1 cellular context compared by ENCODE assay signal in genomic region chr15:101014921-101015841, GRCh38.
TF ChIP-seq lines count a peak whose summit lies in the region.

No MANE protein-coding gene starts in this region.

TF ChIP-seq in K562, 482 proteins besides CTCF, POLR2A, EP300 and RAD21 (continued from another document):
- TF ChIP-seq ZBTB2 (IDR thresholded peaks at IDR 0.05) (no peak), SMAD4 (CRISPR knock-in tag; conservative IDR thresholded peaks at IDR 0.05) (no peak), FOXM1 (IDR thresholded peaks at IDR 0.05; ENCODE audit: low read depth) (no peak), FOXM1 (CRISPR knock-in tag; IDR thresholded peaks at IDR 0.05; ENCODE audit: low read depth) (no peak)
- TF ChIP-seq, protein P1, sequence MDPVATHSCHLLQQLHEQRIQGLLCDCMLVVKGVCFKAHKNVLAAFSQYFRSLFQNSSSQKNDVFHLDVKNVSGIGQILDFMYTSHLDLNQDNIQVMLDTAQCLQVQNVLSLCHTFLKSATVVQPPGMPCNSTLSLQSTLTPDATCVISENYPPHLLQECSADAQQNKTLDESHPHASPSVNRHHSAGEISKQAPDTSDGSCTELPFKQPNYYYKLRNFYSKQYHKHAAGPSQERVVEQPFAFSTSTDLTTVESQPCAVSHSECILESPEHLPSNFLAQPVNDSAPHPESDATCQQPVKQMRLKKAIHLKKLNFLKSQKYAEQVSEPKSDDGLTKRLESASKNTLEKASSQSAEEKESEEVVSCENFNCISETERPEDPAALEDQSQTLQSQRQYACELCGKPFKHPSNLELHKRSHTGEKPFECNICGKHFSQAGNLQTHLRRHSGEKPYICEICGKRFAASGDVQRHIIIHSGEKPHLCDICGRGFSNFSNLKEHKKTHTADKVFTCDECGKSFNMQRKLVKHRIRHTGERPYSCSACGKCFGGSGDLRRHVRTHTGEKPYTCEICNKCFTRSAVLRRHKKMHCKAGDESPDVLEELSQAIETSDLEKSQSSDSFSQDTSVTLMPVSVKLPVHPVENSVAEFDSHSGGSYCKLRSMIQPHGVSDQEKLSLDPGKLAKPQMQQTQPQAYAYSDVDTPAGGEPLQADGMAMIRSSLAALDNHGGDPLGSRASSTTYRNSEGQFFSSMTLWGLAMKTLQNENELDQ (CRISPR knock-in tag; IDR thresholded peaks at IDR 0.05; ENCODE audit: borderline replicate concordance) = no peak
- TF ChIP-seq, protein P2, sequence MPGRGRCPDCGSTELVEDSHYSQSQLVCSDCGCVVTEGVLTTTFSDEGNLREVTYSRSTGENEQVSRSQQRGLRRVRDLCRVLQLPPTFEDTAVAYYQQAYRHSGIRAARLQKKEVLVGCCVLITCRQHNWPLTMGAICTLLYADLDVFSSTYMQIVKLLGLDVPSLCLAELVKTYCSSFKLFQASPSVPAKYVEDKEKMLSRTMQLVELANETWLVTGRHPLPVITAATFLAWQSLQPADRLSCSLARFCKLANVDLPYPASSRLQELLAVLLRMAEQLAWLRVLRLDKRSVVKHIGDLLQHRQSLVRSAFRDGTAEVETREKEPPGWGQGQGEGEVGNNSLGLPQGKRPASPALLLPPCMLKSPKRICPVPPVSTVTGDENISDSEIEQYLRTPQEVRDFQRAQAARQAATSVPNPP (IDR thresholded peaks at IDR 0.05; ENCODE audit: borderline replicate concordance, insufficient read depth, insufficient read length) = no peak
